In the genomic region with DNA sequence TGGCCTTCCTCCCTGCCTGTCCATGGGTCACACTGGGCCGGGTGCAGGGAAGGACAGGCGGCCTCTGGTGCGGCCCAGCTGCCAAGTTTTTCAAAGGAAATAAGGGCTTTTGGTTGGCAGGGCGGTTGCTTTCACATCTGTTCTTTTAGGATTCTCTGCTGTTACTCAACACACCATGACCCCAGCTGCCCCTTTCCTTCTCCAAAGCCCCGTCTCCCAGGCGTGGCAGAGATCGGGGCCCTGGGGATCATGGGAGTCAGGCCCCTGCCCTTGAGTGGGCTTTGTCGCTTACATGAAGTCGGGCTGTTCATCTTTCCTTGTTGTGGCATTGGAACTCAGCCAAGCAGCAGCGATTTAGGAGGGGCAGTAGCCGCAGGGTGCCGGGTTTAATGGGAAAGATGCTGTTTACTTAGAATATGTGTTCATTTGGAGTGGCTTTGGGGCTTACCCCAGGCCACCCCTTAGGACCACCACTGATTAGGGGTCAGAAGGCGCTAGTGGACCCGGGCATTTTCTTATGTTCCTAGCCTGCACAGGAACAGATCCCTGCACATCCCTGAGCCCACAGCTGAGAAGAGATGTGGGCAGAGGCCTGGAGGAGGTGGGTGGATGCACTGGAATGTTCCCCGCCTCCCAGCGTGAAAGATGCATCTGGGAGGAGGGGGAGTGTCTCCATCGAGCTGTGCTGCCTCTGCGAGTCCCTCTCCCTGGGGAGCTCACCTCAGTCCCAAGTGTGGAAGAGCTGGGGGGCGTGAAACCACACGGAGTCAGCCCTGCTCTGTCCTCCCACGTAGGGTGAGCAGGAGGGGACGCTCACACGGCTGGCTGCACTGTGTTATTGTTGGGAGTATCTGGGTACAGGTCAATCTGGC, we compare ENCODE assay signal across 8 cellular contexts. TPM values are rescaled to one million over a fixed set of nuclear protein-coding genes. Genes with fewer than 3 reads are reported as not detected.
DNase-seq lines count a peak whose midpoint lies in the region; ATAC-seq, FAIRE-seq and TF ChIP-seq lines count a peak whose summit lies in the region.

No MANE protein-coding gene starts in this region.

- peak; percentile 35 for ATAC-seq in mucosa of descending colon
- ATAC-seq in HG03108 (IDR thresholded peaks at IDR 0.05; ENCODE audit: unreplicated experiment): no peak
- ATAC-seq in stimulated activated naive CD8-positive, alpha-beta T cell treated with anti-CD3 and anti-CD28 coated beads, Interleukin-15, amount 100 ng/mL, for 72 hours: no peak

- no peak for TF ChIP-seq CTCF in BE2C (IDR thresholded peaks at IDR 0.05; ENCODE audit: low read depth, low read length)
- no peak for TF ChIP-seq CTCF in choroid plexus epithelial cell (conservative IDR thresholded peaks at IDR 0.05; ENCODE audit: low read depth, low read length)
- TF ChIP-seq CTCF in mucosa of descending colon (IDR thresholded peaks at IDR 0.05): no peak

- H3K4me3 Mint-ChIP-seq in stimulated activated naive CD8-positive, alpha-beta T cell treated with anti-CD3 and anti-CD28 coated beads, Interleukin-15, amount 100 ng/mL, for 72 hours: peak overlapping the region in 1 of 2 donors; percentile 11

- H3K4me3 ChIP-seq in BE2C (ENCODE audit: low read depth, low read length) (peak overlapping the region; percentile 14; the same call in 1 of the 2 replicates), choroid plexus epithelial cell (ENCODE audit: low read depth, low read length) (no peak overlapping the region), mucosa of descending colon (no peak overlapping the region)

- H3K27me3 Mint-ChIP-seq in stimulated activated naive CD8-positive, alpha-beta T cell treated with anti-CD3 and anti-CD28 coated beads, Interleukin-15, amount 100 ng/mL, for 72 hours: peaks cover 14% of the 10 kb centered on the region

- H3K4me1 ChIP-seq in BE2C (peaks cover 7% of the 10 kb centered on the region), mucosa of descending colon (ENCODE audit: low read depth) (peaks cover 13% of the 10 kb centered on the region)

- H3K9me3 ChIP-seq in BE2C (no peaks in the 10 kb centered on the region), mucosa of descending colon (no peaks in the 10 kb centered on the region)

- H3K9me3 Mint-ChIP-seq in stimulated activated naive CD8-positive, alpha-beta T cell treated with anti-CD3 and anti-CD28 coated beads, Interleukin-15, amount 100 ng/mL, for 72 hours: peaks cover 0 to 10% of the 10 kb centered on the region in 2 donors

- peaks cover 49% of the 10 kb centered on the region for H3K4me1 Mint-ChIP-seq in stimulated activated naive CD8-positive, alpha-beta T cell treated with anti-CD3 and anti-CD28 coated beads, Interleukin-15, amount 100 ng/mL, for 72 hours

- FAIRE-seq in H54 (lab: Jason Lieb, UNC): no peak

- H3K27me3 ChIP-seq in BE2C: no peaks in the 10 kb centered on the region

- H3K27ac Mint-ChIP-seq in stimulated activated naive CD8-positive, alpha-beta T cell treated with anti-CD3 and anti-CD28 coated beads, Interleukin-15, amount 100 ng/mL, for 72 hours: no peak overlapping the region

- intact Hi-C loops in mucosa of descending colon (cut with DNase I, micrococcal nuclease): no loop called here

- TF ChIP-seq POLR2A in H54 (IDR thresholded peaks at IDR 0.05; ENCODE audit: low read depth, low read length): no peak

- H3K36me3 ChIP-seq in BE2C (no peaks in the 10 kb centered on the region), mucosa of descending colon (ENCODE audit: low read depth) (no peaks in the 10 kb centered on the region)

- DNase-seq in BE2C (peak; percentile 45), NCI-H2107 (lab: John Stamatoyannopoulos, UW) (peak; percentile 12), choroid plexus epithelial cell (ENCODE audit: low read depth) (peak; percentile 34), mucosa of descending colon (peak; percentile 38 to 50 (median 49)), H54 (ENCODE audit: insufficient read length, low spot score) (no peak)
- no peak for DNase-seq in stimulated activated CD4-positive, alpha-beta T cell treated with anti-CD3 and anti-CD28 coated beads, Interleukin-2, amount 100 ng/mL, for 24 hours
- DNase-seq in stimulated activated naive CD8-positive, alpha-beta T cell treated with anti-CD3 and anti-CD28 coated beads, Interleukin-15, amount 100 ng/mL, for 72 hours: no peak

RNA-seq across cellular contexts. Expression of a gene that starts 6.8 kb away (rescaled TPM):
- polyA plus RNA-seq in BE2C (2012; ENCODE audit: insufficient read depth, insufficient read length, low read depth): 26.2 TPM
- total RNA-seq in mucosa of descending colon: 10 to 100 TPM; 12.4 to 25.0 (median 22.7) TPM

Comparison
In these comparisons a context has a peak if more than half of its experiments do, and no peak if none do; other contexts are left out.
1. DNase-seq: peak in BE2C (single experiment), NCI-H2107 (single experiment), choroid plexus epithelial cell (single experiment) and mucosa of descending colon (3 of 3); none in H54 (single experiment), stimulated activated CD4-positive, alpha-beta T cell treated with anti-CD3 and anti-CD28 coated beads, Interleukin-2, amount 100 ng/mL, for 24 hours (0 of 2) and stimulated activated naive CD8-positive, alpha-beta T cell treated with anti-CD3 and anti-CD28 coated beads, Interleukin-15, amount 100 ng/mL, for 72 hours (0 of 2).